ENCODE assay signal across 29 cellular contexts in genomic region chr16:70552675-70553074, GRCh38.
"Had no signal": no experiment of that assay in that cellular context is flagged by ENCODE, and none has a peak within 500 bp of the region (broad histone marks: within the 10 kb centered on the region; RNA-seq: fewer than 3 reads in every experiment).

No MANE protein-coding gene starts in this region.

- H3K27ac ChIP-seq: gastroesophageal sphincter, hepatocyte, pancreas, psoas muscle, sigmoid colon, thyroid gland, upper lobe of right lung, VCaP had no signal

- H3K27me3 ChIP-seq: breast epithelium, esophagus squamous epithelium, gastroesophageal sphincter, hepatocyte, pancreas, sigmoid colon, stomach, thyroid gland, upper lobe of right lung had no signal

- H2AFZ ChIP-seq: hepatocyte had no signal

- H3K4me3 Mint-ChIP-seq: activated naive CD4-positive, alpha-beta T cell treated with anti-CD3 and anti-CD28 coated beads, Interleukin-2, amount 50 U/mL, for 24 hours; activated naive CD8-positive, alpha-beta T cell treated with anti-CD3 and anti-CD28 coated beads, Interleukin-2, amount 50 U/mL, for 24 hours; dendritic cell treated with granulocyte-macrophage colony-stimulating factor and Interleukin-4, amounts not matched to agents 40 ng/mL and 50 ng/mL, for 4 days; naive thymus-derived CD4-positive, alpha-beta T cell; stimulated activated naive B cell treated with anti-CD40 and anti-IgM and Interleukin-4, amounts not matched to agents 10 μg/mL and 1 μg/mL and 100 μg/mL, for 72 hours had no signal

- H3K4me3 ChIP-seq: breast epithelium, esophagus squamous epithelium, gastroesophageal sphincter, hepatocyte, pancreas, psoas muscle, sigmoid colon, stomach, thyroid gland, upper lobe of right lung had no signal

- H3K4me1 ChIP-seq: breast epithelium, pancreas, psoas muscle, sigmoid colon, thyroid gland, upper lobe of right lung had no signal

- H3K9me3 Mint-ChIP-seq: activated naive CD4-positive, alpha-beta T cell treated with anti-CD3 and anti-CD28 coated beads, Interleukin-2, amount 50 U/mL, for 24 hours; activated naive CD8-positive, alpha-beta T cell treated with anti-CD3 and anti-CD28 coated beads, Interleukin-2, amount 50 U/mL, for 24 hours; dendritic cell treated with granulocyte-macrophage colony-stimulating factor and Interleukin-4, amounts not matched to agents 40 ng/mL and 50 ng/mL, for 4 days; naive thymus-derived CD4-positive, alpha-beta T cell; stimulated activated naive B cell treated with anti-CD40 and anti-IgM and Interleukin-4, amounts not matched to agents 10 μg/mL and 1 μg/mL and 100 μg/mL, for 72 hours had no signal

- H3K9me3 ChIP-seq: breast epithelium, esophagus squamous epithelium, gastroesophageal sphincter, pancreas, psoas muscle, sigmoid colon, stomach, thyroid gland, upper lobe of right lung had no signal

- DNase-seq: activated CD4-positive, alpha-beta T cell treated with anti-CD3 and anti-CD28 coated beads for 48 hours; activated CD4-positive, alpha-beta T cell treated with anti-CD3 and anti-CD28 coated beads, Interleukin-2, amount 50 U/mL, for 48 hours; activated CD8-positive, alpha-beta memory T cell treated with anti-CD3 and anti-CD28 coated beads for 24 hours; activated gamma-delta T cell; activated naive CD8-positive, alpha-beta T cell treated with anti-CD3 and anti-CD28 coated beads, Interleukin-2, amount 50 U/mL, for 24 hours; central memory CD4-positive, alpha-beta T cell; effector CD4-positive, alpha-beta T cell; esophagus squamous epithelium; islet precursor cell; left ventricle myocardium superior; midbrain; naive thymus-derived CD4-positive, alpha-beta T cell; pancreas; psoas muscle; sigmoid colon; small intestine; stimulated activated CD4-positive, alpha-beta T cell treated with anti-CD3 and anti-CD28 coated beads, Interleukin-1b, Interleukin-23, amount 100 ng/mL, for 48 hours; stimulated activated naive B cell treated with anti-CD40 and anti-IgM and Interleukin-4, amounts not matched to agents 10 μg/mL and 1 μg/mL and 100 μg/mL, for 72 hours; stomach; T-helper 1 cell; thyroid gland; upper lobe of right lung had no signal

- H3K4me2 ChIP-seq: hepatocyte had no signal

- H3K27me3 Mint-ChIP-seq: activated naive CD4-positive, alpha-beta T cell treated with anti-CD3 and anti-CD28 coated beads, Interleukin-2, amount 50 U/mL, for 24 hours; activated naive CD8-positive, alpha-beta T cell treated with anti-CD3 and anti-CD28 coated beads, Interleukin-2, amount 50 U/mL, for 24 hours; dendritic cell treated with granulocyte-macrophage colony-stimulating factor and Interleukin-4, amounts not matched to agents 40 ng/mL and 50 ng/mL, for 4 days; naive thymus-derived CD4-positive, alpha-beta T cell; stimulated activated naive B cell treated with anti-CD40 and anti-IgM and Interleukin-4, amounts not matched to agents 10 μg/mL and 1 μg/mL and 100 μg/mL, for 72 hours had no signal

- ATAC-seq: activated CD4-positive, CD25-positive, alpha-beta regulatory T cell treated with anti-CD3 and anti-CD28 coated beads, Interleukin-2, amount 50 U/mL, for 24 hours; gastroesophageal sphincter; left ventricle myocardium superior; naive thymus-derived CD4-positive, alpha-beta T cell; pancreas; psoas muscle; stimulated activated naive B cell treated with anti-CD40 and anti-IgM and Interleukin-4, amounts not matched to agents 10 μg/mL and 1 μg/mL and 100 μg/mL, for 72 hours; upper lobe of right lung had no signal

- H3K27ac Mint-ChIP-seq: activated naive CD4-positive, alpha-beta T cell treated with anti-CD3 and anti-CD28 coated beads, Interleukin-2, amount 50 U/mL, for 24 hours; dendritic cell treated with granulocyte-macrophage colony-stimulating factor and Interleukin-4, amounts not matched to agents 40 ng/mL and 50 ng/mL, for 4 days; stimulated activated naive B cell treated with anti-CD40 and anti-IgM and Interleukin-4, amounts not matched to agents 10 μg/mL and 1 μg/mL and 100 μg/mL, for 72 hours had no signal
